ENCODE assay signal across 1 cellular context in the genomic region with DNA sequence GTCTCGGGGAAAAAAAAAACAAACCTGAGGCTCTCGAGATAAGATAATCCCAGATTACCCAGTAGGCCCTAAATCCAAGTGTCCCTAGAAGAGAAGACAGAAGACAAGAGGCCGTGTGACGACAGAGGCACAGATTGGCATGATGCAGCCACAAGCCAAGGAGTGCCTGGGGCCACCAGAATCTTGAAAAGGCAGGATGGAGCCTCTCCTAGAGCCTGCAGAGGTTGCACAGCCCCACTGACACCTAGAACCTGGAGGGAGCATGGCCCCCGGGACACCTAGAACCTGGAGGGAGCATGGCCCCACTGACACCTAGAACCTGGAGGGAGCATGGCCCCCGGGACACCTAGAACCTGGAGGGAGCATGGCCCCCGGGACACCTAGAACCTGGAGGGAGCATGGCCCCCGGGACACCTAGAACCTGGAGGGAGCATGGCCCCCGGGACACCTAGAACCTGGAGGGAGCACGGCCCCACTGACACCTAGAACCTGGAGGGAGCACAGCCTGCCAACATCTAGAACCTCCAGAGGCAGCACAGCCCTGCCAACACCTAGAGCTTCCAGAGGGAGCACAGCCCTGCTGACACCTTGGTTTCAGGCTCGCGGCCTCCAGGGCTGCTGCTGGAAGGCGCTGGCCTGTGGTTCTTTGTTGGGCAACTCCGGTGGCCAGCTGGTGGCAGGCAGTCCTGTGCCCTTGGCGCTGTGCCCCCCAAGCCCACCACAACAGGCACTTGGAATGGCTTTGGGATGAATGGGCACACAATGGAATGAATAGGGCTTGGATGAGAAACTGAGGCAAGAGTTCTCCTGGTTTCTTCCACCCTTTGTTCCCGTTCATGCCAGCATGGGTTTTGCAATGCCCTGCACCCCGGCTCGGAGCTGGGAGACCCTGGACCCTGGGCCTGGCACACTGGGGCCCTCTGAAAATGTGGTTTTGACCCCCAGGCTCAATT.
TF ChIP-seq lines count a peak whose summit lies in the region.

No MANE protein-coding gene starts in this region.

TF ChIP-seq in K562, 482 proteins besides CTCF, POLR2A, EP300 and RAD21:
- no peak for TF ChIP-seq ZNF165 (CRISPR knock-in tag; IDR thresholded peaks at IDR 0.05; ENCODE audit: borderline replicate concordance)
- peak; percentile 77 for TF ChIP-seq ZNF263 (CRISPR knock-in tag; IDR thresholded peaks at IDR 0.05; ENCODE audit: borderline replicate concordance)
- TF ChIP-seq, protein P1, sequence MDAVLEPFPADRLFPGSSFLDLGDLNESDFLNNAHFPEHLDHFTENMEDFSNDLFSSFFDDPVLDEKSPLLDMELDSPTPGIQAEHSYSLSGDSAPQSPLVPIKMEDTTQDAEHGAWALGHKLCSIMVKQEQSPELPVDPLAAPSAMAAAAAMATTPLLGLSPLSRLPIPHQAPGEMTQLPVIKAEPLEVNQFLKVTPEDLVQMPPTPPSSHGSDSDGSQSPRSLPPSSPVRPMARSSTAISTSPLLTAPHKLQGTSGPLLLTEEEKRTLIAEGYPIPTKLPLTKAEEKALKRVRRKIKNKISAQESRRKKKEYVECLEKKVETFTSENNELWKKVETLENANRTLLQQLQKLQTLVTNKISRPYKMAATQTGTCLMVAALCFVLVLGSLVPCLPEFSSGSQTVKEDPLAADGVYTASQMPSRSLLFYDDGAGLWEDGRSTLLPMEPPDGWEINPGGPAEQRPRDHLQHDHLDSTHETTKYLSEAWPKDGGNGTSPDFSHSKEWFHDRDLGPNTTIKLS (IDR thresholded peaks at IDR 0.05; ENCODE audit: borderline replicate concordance, low read depth) = peak; percentile 67; the same call in 1 of the 2 replicates
